Comparison of ENCODE assay signal across 12 cellular contexts in the genomic region with DNA sequence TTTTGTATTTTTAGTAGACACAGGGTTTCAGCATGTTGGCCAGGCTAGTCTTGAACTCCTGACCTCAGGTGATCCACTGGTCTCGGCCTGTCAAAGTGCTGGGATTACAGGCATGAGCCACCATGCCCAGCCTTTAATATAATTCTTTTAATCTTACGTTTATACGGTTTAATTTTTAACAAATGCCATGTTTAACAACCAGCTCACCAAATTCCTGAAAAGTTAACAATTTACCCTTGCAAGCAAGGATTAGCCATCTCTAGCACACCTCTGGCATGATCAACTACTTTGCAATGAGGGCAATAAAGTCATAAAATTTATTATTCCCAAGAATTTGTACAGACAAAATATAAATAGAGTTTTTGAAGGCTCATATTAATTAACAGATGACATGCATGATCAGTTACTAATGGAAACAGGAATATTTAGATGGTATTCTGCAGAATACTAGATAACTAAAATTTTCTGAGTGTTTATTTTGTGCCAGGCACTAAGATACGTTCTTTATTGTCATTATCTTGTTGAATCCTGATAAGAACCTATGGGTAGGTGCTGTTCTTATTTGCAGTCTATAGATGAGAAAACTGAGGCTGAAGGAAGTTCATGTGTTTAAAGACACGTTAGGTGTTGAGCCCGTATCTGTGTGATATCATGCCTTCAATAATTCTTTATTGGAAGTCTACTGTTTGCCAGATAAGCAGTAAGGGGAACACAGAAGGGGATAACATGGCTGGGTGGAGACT.
"Had no signal": no experiment of that assay in that cellular context is flagged by ENCODE, and none has a peak within 500 bp of the region (broad histone marks: within the 10 kb centered on the region; RNA-seq: fewer than 3 reads in every experiment).

No MANE protein-coding gene starts in this region.

- ATAC-seq: T-cell had no signal

- H3K27me3 ChIP-seq: esophagus muscularis mucosa, stomach had no signal

- H3K9me3 ChIP-seq: esophagus muscularis mucosa, stomach had no signal

- H3K4me1 ChIP-seq: esophagus muscularis mucosa, stomach had no signal

- H3K4me3 ChIP-seq: esophagus muscularis mucosa, stomach had no signal

- H3K27ac ChIP-seq: esophagus muscularis mucosa, stomach had no signal

- DNase-seq: activated effector memory CD4-positive, alpha-beta T cell treated with Interleukin-2 at 50 U/mL for 16 hours; activated T-cell treated with anti-CD3 and anti-CD28 coated beads, Interleukin-2, amount 50 U/mL, for 1 hour; glutamatergic neuron; immature natural killer cell; left ventricle myocardium superior; retina; stimulated activated CD4-positive, alpha-beta T cell treated with anti-CD3 and anti-CD28 coated beads, Interleukin-4, amount 100 ng/mL, for 4 hours; stomach; T-cell had no signal

- FAIRE-seq: endometrium, urothelium cell line had no signal

- H3K36me3 ChIP-seq: esophagus muscularis mucosa, stomach had no signal
